ENCODE assay signal across 8 cellular contexts in the genomic region with DNA sequence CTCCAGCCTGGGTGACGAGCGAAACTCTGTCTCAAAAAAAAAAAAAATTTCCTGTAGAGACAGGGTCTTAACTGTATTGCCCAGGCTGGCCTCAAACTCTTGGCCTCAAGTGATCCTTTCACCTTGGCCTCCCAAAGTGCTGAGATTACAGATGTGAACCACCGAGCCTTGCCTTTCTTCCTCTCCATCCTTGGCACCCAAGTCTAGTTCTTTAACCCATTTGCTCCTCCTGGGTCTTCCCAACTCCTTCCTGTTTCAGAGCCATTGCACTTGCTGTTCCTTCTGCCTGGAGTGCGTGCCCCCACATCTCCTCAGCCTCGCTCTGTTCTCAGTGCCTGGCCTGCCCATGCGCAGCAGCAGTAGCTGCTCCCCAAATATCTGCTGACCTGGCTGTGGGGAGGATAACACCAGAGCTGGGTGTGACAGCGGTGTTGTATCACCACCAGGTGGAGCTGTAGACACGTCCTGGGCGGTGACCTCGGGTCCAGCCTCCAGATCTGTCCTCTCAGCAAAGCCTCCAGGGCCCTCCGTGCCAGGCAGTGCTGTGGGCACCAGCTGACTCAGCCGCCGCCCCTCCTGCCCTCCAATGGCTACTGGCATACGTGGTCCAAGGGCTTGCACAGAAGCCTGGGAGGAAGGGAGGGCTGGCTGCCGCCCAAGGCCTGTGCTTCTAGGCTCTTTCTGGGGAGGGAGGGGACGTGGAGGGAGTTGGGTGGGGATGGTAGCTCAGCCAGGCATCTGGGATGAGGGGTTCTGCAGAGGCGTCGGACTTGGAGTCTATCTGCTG. TPM values are rescaled to one million over a fixed set of nuclear protein-coding genes. Genes with fewer than 3 reads are reported as not detected.
DNase-seq lines count a peak whose midpoint lies in the region; ATAC-seq, FAIRE-seq and TF ChIP-seq lines count a peak whose summit lies in the region.

No MANE protein-coding gene starts in this region.

- TF ChIP-seq CTCF in GM10248 (IDR thresholded peaks at IDR 0.05; ENCODE audit: control extremely low read depth, extremely low read depth, low read depth, missing control alignments) (peak; percentile 94), bronchial epithelial cell (IDR thresholded peaks at IDR 0.05; ENCODE audit: insufficient read depth, low read length, severe bottlenecking) (peak; percentile 98)

- CTCF ChIA-PET in GM10248 (lab: Yijun Ruan, JAX): interaction anchor here (0.6 to 7.9 kb wide), 44 partner anchors 9 to 481 kb away, joined by 3 to 190 read pairs (median 5); a partner anchor contains a TSS

- H3K27me3 ChIP-seq in bronchial epithelial cell (ENCODE audit: control insufficient read depth, insufficient read depth, low read length): no peaks in the 10 kb centered on the region

- ATAC-seq in HG02798 (IDR thresholded peaks at IDR 0.05; ENCODE audit: poor library complexity, unreplicated experiment) (peak; percentile 81), GM21528 (IDR thresholded peaks at IDR 0.05; ENCODE audit: low FRiP score, unreplicated experiment) (no peak)
- peak; percentile 98 to 99 for ATAC-seq in activated CD4-positive, CD25-positive, alpha-beta regulatory T cell treated with anti-CD3 and anti-CD28 coated beads, Interleukin-2, amount 50 U/mL, for 24 hours

- no peaks in the 10 kb centered on the region for H3K36me3 ChIP-seq in bronchial epithelial cell (ENCODE audit: control insufficient read depth, insufficient read depth, low read length)

- DNase-seq in GM10248 (ENCODE audit: extremely low spot score): peak; percentile 95
- DNase-seq in NCI-H226: peak; percentile 92
- DNase-seq in bronchial epithelial cell (ENCODE audit: low read depth): peak; percentile 72
- DNase-seq in iris pigment epithelial cell (ENCODE audit: low read depth): peak; percentile 81
- DNase-seq in stimulated activated CD4-positive, alpha-beta T cell treated with anti-CD3 and anti-CD28 coated beads, Interleukin-15, amount 100 ng/mL, for 1 hour (ENCODE audit: low read depth in 1 of 2, low spot score in 1 of 2): peak; percentile 61 to 62

- FAIRE-seq in bronchial epithelial cell (lab: Jason Lieb, UNC): peak; percentile 76

- no peak overlapping the region for H3K4me3 ChIP-seq in bronchial epithelial cell (ENCODE audit: low read depth, low read length)

- POLR2A ChIA-PET in GM10248 (lab: Yijun Ruan, JAX): interaction anchor here (1.2 to 1.4 kb wide), 2 partner anchors 22 to 43 kb away, joined by 6 read pairs; a partner anchor contains a TSS

RNA-seq across cellular contexts. Expression of a gene that starts 22.0 kb away (rescaled TPM):
- 7.6 and 13.2 TPM in 2 replicates for total RNA-seq in bronchial epithelial cell

RNA-seq across cellular contexts. Expression of a gene that starts 42.9 kb away (rescaled TPM):
- 6.3 and 11.9 TPM in 2 replicates for total RNA-seq in bronchial epithelial cell
